Comparison of ENCODE assay signal across 9 cellular contexts in the genomic region with DNA sequence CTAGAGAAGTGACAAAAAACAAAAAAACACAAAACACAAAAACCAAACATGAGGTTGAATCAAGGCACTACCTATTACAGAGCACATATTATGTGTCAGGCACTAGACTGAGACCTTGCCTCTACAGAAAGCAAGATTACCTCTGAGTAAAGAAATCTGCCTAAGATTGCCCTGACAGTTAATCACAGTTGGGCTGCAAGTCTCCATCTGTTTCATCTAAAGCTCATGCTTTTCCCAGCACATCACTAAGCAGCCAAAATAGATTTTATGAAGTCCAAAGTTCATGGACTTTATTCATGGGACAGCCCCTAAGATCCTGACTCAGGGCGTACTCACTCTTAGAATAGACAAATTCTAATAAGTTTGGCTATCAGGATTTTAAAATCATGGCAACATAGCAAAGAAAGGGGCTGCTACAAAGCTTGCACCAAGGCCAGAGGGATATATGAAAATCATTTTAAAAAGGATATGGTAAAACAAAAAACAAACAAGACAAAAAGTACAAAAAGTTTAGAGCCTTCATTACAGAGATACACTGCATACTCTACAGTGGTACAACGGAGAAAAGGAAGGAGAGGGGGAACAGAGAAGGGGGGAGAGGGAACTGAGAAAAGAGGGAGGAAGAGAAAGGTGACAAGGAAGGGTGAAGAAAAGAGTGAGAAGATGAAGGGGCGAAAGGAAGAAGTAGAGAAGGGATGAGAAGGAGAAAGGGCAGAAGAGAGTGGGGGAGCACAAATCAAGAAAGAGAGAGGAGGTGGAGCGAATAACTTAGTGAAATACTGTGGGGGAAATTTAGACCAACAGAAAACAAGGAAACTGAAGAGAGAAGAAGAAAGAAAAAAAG. TPM values are rescaled to one million over a fixed set of nuclear protein-coding genes. Genes with fewer than 3 reads are reported as not detected.
DNase-seq lines count a peak whose midpoint lies in the region; ATAC-seq, FAIRE-seq and TF ChIP-seq lines count a peak whose summit lies in the region.
"Had no signal": no experiment of that assay in that cellular context is flagged by ENCODE, and none has a peak within 500 bp of the region (broad histone marks: within the 10 kb centered on the region; RNA-seq: fewer than 3 reads in every experiment).

No MANE protein-coding gene starts in this region.

- DNase-seq in activated T-cell treated with anti-CD3 and anti-CD28 coated beads, Interleukin-2, amount 50 U/mL, for 72 hours = no peak
- DNase-seq in activated T-cell treated with anti-CD3 and anti-CD28 coated beads for 4 hours (no peak), astrocyte (ENCODE audit: low read depth) (peak; percentile 81), left lung (no peak), uterus (peak in 1 of 2 donors; percentile 26)
- DNase-seq in stimulated activated CD4-positive, alpha-beta T cell treated with anti-CD3 and anti-CD28 coated beads, Interleukin-4, amount 100 ng/mL, for 1 hour = no peak
- DNase-seq: NCI-H2227 treated with DMSO at 0.1 percent for 48 hours had no signal

- H3K9ac ChIP-seq in astrocyte (ENCODE audit: low read length) = peak overlapping the region; percentile 83

- peak overlapping the region; percentile 63 for H3K27ac Mint-ChIP-seq in activated T-cell treated with anti-CD3 and anti-CD28 coated beads, Interleukin-2, amount 50 U/mL, for 72 hours
- H3K27ac Mint-ChIP-seq in astrocyte (ENCODE audit: unreplicated experiment) = peak overlapping the region; percentile 99

- H3K9me3 ChIP-seq in astrocyte (ENCODE audit: insufficient read depth, low read depth, low read length) (peaks cover 6% of the 10 kb centered on the region), left lung (peaks cover 0 to 19% of the 10 kb centered on the region in 2 donors), uterus (no peaks in the 10 kb centered on the region)

- intact Hi-C loops in left lung (cut with DNase I) (no loop called here), uterus (cut with DNase I; ENCODE audit: low total_unique reads) (no loop called here)

- peak overlapping the region in 1 of 2 donors; percentile 29 for H3K4me3 Mint-ChIP-seq in activated T-cell treated with anti-CD3 and anti-CD28 coated beads, Interleukin-2, amount 50 U/mL, for 72 hours
- peak overlapping the region; percentile 58 for H3K4me3 Mint-ChIP-seq in astrocyte (ENCODE audit: unreplicated experiment)

- peak overlapping the region; percentile 95 for H3K27ac ChIP-seq in astrocyte (ENCODE audit: low read depth, low read length)
- H3K27ac ChIP-seq in left lung = peak overlapping the region; percentile 8 to 9
- peak overlapping the region; percentile 82 to 91 for H3K27ac ChIP-seq in uterus

- H4K20me1 ChIP-seq in astrocyte (ENCODE audit: insufficient read depth, low read length) = no peaks in the 10 kb centered on the region

- H3K9me3 Mint-ChIP-seq in activated T-cell treated with anti-CD3 and anti-CD28 coated beads, Interleukin-2, amount 50 U/mL, for 72 hours = peaks cover 2 to 5% of the 10 kb centered on the region in 2 donors
- peaks cover 12% of the 10 kb centered on the region for H3K9me3 Mint-ChIP-seq in astrocyte (ENCODE audit: unreplicated experiment)

- H3K4me1 Mint-ChIP-seq in activated T-cell treated with anti-CD3 and anti-CD28 coated beads, Interleukin-2, amount 50 U/mL, for 72 hours (ENCODE audit: low read depth) = peaks cover 33% of the 10 kb centered on the region
- peaks cover 42% of the 10 kb centered on the region for H3K4me1 Mint-ChIP-seq in astrocyte (ENCODE audit: low read depth, unreplicated experiment)

- H3K27me3 Mint-ChIP-seq in activated T-cell treated with anti-CD3 and anti-CD28 coated beads, Interleukin-2, amount 50 U/mL, for 72 hours (ENCODE audit: low read depth) = no peaks in the 10 kb centered on the region
- no peaks in the 10 kb centered on the region for H3K27me3 Mint-ChIP-seq in astrocyte (ENCODE audit: low read depth, unreplicated experiment)

- peak in 1 of 2 donors; percentile 73 for ATAC-seq in activated T-cell treated with anti-CD3 and anti-CD28 coated beads, Interleukin-2, amount 50 U/mL, for 72 hours (replicated peaks in 1 of 2)
- ATAC-seq in left lung (peak; percentile 50), HG03039 (IDR thresholded peaks at IDR 0.05; ENCODE audit: unreplicated experiment) (no peak), HG03025 (IDR thresholded peaks at IDR 0.05; ENCODE audit: low FRiP score, unreplicated experiment) (no peak)

- H3K79me2 ChIP-seq in astrocyte (ENCODE audit: insufficient read depth, low read length) = peaks cover 19% of the 10 kb centered on the region

- H3K27me3 ChIP-seq in astrocyte (ENCODE audit: insufficient read depth, low read length) (no peaks in the 10 kb centered on the region), left lung (no peaks in the 10 kb centered on the region), uterus (no peaks in the 10 kb centered on the region)

- H3K36me3 ChIP-seq in astrocyte (ENCODE audit: insufficient read depth, low read length) = no peaks in the 10 kb centered on the region
- H3K36me3 ChIP-seq in left lung = peaks cover 0 to 36% of the 10 kb centered on the region in 2 donors
- H3K36me3 ChIP-seq in uterus = no peaks in the 10 kb centered on the region

- H3K4me3 ChIP-seq in astrocyte (ENCODE audit: insufficient read depth, low read depth, low read length) = peak overlapping the region; percentile 2
- H3K4me3 ChIP-seq in left lung = no peak overlapping the region
- H3K4me3 ChIP-seq in uterus = no peak overlapping the region

- H2AFZ ChIP-seq in astrocyte (ENCODE audit: low read depth, low read length) = no peak overlapping the region

- peaks cover 33% of the 10 kb centered on the region for H3K4me1 ChIP-seq in astrocyte (ENCODE audit: insufficient read depth, low read length)
- H3K4me1 ChIP-seq in left lung = peaks cover 0 to 15% of the 10 kb centered on the region in 2 donors
- peaks cover 0 to 11% of the 10 kb centered on the region in 2 donors for H3K4me1 ChIP-seq in uterus

- peak overlapping the region; percentile 55 for H3K4me2 ChIP-seq in astrocyte (ENCODE audit: low read length)

- no peak for TF ChIP-seq CTCF in astrocyte (IDR thresholded peaks at IDR 0.05; ENCODE audit: insufficient read depth, low read depth, low read length)
- no peak for TF ChIP-seq CTCF in left lung (IDR thresholded peaks at IDR 0.05)
- TF ChIP-seq CTCF in uterus (IDR thresholded peaks at IDR 0.05) = no peak

- H3K36me3 Mint-ChIP-seq in activated T-cell treated with anti-CD3 and anti-CD28 coated beads, Interleukin-2, amount 50 U/mL, for 72 hours (ENCODE audit: insufficient read depth in 2 of 2) = peaks cover 21 to 36% of the 10 kb centered on the region in 2 donors
- H3K36me3 Mint-ChIP-seq in astrocyte (ENCODE audit: low read depth, unreplicated experiment) = peaks cover 24% of the 10 kb centered on the region

- peak; percentile 95 for FAIRE-seq in astrocyte (lab: Jason Lieb, UNC)

- peak in 1 of 2 donors; percentile 7 for TF ChIP-seq POLR2A in uterus (IDR thresholded peaks at IDR 0.05)

RNA-seq across cellular contexts. Expression of a gene that starts 58.2 kb away (rescaled TPM):
- 10 to 100 TPM; 34.6 to 47.0 TPM for total RNA-seq in activated T-cell treated with anti-CD3 and anti-CD28 coated beads, Interleukin-2, amount 50 U/mL, for 72 hours
- total RNA-seq in astrocyte = 38.2 and 43.2 TPM in 2 replicates
- 10 to 100 TPM; 31.0 to 33.9 TPM for total RNA-seq in left lung
- 10 to 100 TPM; 50.6 to 79.4 (median 70.6) TPM for total RNA-seq in uterus

Comparison
In these comparisons a context has a peak if more than half of its experiments do, and no peak if none do; other contexts are left out.
1. H3K27ac ChIP-seq: peak in every context shown above with its lines; median percentile 95 in astrocyte; 86 in uterus; 8 in left lung.